23 cellular contexts compared by ENCODE assay signal in the genomic region with DNA sequence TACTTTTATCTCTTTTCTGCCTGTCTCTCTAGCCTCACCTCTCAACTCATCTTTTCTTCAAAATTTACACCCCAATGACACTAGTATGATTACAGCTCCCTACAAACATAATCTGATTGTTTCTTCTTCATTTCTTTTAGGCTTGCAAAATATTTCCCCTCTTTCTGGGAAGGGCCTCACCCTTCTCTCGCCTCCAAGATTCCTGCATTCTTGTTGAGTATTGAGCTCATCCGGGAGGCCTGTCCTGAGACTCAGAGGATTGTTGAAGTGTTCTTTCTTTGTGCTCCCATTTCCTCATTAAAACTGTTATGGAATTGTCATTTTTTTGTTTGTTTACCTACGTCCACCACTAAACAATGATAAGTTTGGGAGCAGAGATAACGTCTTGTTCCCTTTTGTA.
"Had no signal": no experiment of that assay in that cellular context is flagged by ENCODE, and none has a peak within 500 bp of the region (broad histone marks: within the 10 kb centered on the region; RNA-seq: fewer than 3 reads in every experiment).

No MANE protein-coding gene starts in this region.

- H3K27ac Mint-ChIP-seq: memory B cell; natural killer cell treated with Interleukin-12 subunit alpha and Interleukin-12 subunit beta and Interleukin-15 and Interleukin-18, amount 100 ng/mL, for 72 hours; progenitor cell of endocrine pancreas; type B pancreatic cell had no signal

- H3K27ac ChIP-seq: colonic mucosa, foreskin keratinocyte, left ventricle myocardium inferior, lower lobe of right lung, pancreas, suprapubic skin, thyroid gland had no signal

- H3K4me1 Mint-ChIP-seq: memory B cell had no signal

- H3K4me3 Mint-ChIP-seq: memory B cell; natural killer cell treated with Interleukin-12 subunit alpha and Interleukin-12 subunit beta and Interleukin-15 and Interleukin-18, amount 100 ng/mL, for 72 hours; type B pancreatic cell had no signal

- DNase-seq: colonic mucosa; dermis blood vessel endothelial cell; erythroblast; foreskin keratinocyte; kidney; left cardiac atrium; left ventricle myocardium inferior; lower lobe of right lung; midbrain; occipital lobe; pancreas; right cardiac atrium; small intestine; stimulated activated CD4-positive, alpha-beta T cell treated with anti-CD3 and anti-CD28 coated beads, Interleukin-2, amount 100 ng/mL, for 48 hours; stimulated activated naive CD4-positive, alpha-beta T cell treated with Interleukin-2 at 50 U/mL for 16 hours; thyroid gland had no signal

- H3K27me3 Mint-ChIP-seq: memory B cell; natural killer cell treated with Interleukin-12 subunit alpha and Interleukin-12 subunit beta and Interleukin-15 and Interleukin-18, amount 100 ng/mL, for 72 hours; progenitor cell of endocrine pancreas had no signal

- H3K9me3 Mint-ChIP-seq: type B pancreatic cell had no signal

- ATAC-seq: foreskin keratinocyte; lower lobe of right lung; natural killer cell treated with Interleukin-12 subunit alpha and Interleukin-12 subunit beta and Interleukin-15 and Interleukin-18, amount 100 ng/mL, for 72 hours; pancreas; right cardiac atrium had no signal

- H3K36me3 Mint-ChIP-seq: memory B cell; natural killer cell treated with Interleukin-12 subunit alpha and Interleukin-12 subunit beta and Interleukin-15 and Interleukin-18, amount 100 ng/mL, for 72 hours; type B pancreatic cell had no signal

- H3K36me3 ChIP-seq: colonic mucosa, left ventricle myocardium inferior, lower lobe of right lung, pancreas, suprapubic skin, thyroid gland had no signal

- FAIRE-seq: endothelial cell of umbilical vein, kidney, pancreas, small intestine, urothelium cell line had no signal

- H3K4me3 ChIP-seq: colonic mucosa, left ventricle myocardium inferior, lower lobe of right lung, pancreas, suprapubic skin, thyroid gland had no signal

- H3K4me1 ChIP-seq: colonic mucosa, foreskin keratinocyte, left ventricle myocardium inferior, lower lobe of right lung, pancreas, suprapubic skin, thyroid gland had no signal

- H3K27me3 ChIP-seq: colonic mucosa, foreskin keratinocyte, pancreas, suprapubic skin, thyroid gland had no signal

- H3K9me3 ChIP-seq: colonic mucosa, left ventricle myocardium inferior, lower lobe of right lung, pancreas, suprapubic skin, thyroid gland had no signal
